In genomic region chr1:151056149-151056548, GRCh38 we compare ENCODE assay signal across 9 cellular contexts. TPM values are rescaled to one million over a fixed set of nuclear protein-coding genes. Genes with fewer than 3 reads are reported as not detected.
DNase-seq lines count a peak whose midpoint lies in the region; ATAC-seq, FAIRE-seq and TF ChIP-seq lines count a peak whose summit lies in the region.
"Had no signal": no experiment of that assay in that cellular context is flagged by ENCODE, and none has a peak within 500 bp of the region (broad histone marks: within the 10 kb centered on the region; RNA-seq: fewer than 3 reads in every experiment).

No MANE protein-coding gene starts in this region.

- TF ChIP-seq CTCF in GM23338 (conservative IDR thresholded peaks at IDR 0.05; ENCODE audit: low read depth in 2 of 2) (no peak), endothelial cell (IDR thresholded peaks at IDR 0.05; ENCODE audit: unreplicated experiment) (no peak)

- H3K27ac ChIP-seq in GM23338 (ENCODE audit: low read depth) (0 out of 2 replicates have a peak overlapping the region, but pooled peaks have one; percentile 86), skin epidermis (peak overlapping the region in 19 of 21 experiments; percentile 24 to 100 (median 97))

- H3K4me1 ChIP-seq in GM23338 (ENCODE audit: insufficient read depth): peaks cover 20% of the 10 kb centered on the region

- H3K27me3 Mint-ChIP-seq in GM23338 (ENCODE audit: insufficient read depth, low read depth, poor library complexity) (peaks cover 18% of the 10 kb centered on the region), endothelial cell (ENCODE audit: unreplicated experiment) (peaks cover 10% of the 10 kb centered on the region)

- no peak overlapping the region for H2AFZ ChIP-seq in GM23338

- ATAC-seq in GM23338 (no peak), HG02938 (IDR thresholded peaks at IDR 0.05; ENCODE audit: unreplicated experiment) (no peak)

- H3K36me3 ChIP-seq in GM23338 (ENCODE audit: insufficient read depth): peaks cover 43% of the 10 kb centered on the region

- H3K36me3 Mint-ChIP-seq in GM23338 (ENCODE audit: low read depth) (peaks cover 68% of the 10 kb centered on the region), endothelial cell (ENCODE audit: low read depth, unreplicated experiment) (peaks cover 47% of the 10 kb centered on the region)

- no peak for DNase-seq in GM23338 (ENCODE audit: low spot score)
- peak; percentile 51 for DNase-seq in SKM-1 treated with dmso at 0.1 percent for 144 hours (lab: John Stamatoyannopoulos, UW; ENCODE audit: unreplicated experiment)
- no peak for DNase-seq in endothelial cell (ENCODE audit: low spot score)
- DNase-seq in RCC 7860 (ENCODE audit: low spot score): no peak
- no peak for DNase-seq in NCI-H1436 treated with DMSO at 0.1 percent for 48 hours (lab: John Stamatoyannopoulos, UW)
- no peak for DNase-seq in NCI-H146 treated with DMSO at 0.1 percent for 48 hours (lab: John Stamatoyannopoulos, UW; ENCODE audit: unreplicated experiment)
- DNase-seq: NCI-H1105 had no signal

- H3K79me2 ChIP-seq in GM23338 (replicated peaks; ENCODE audit: insufficient read depth): peaks cover 51% of the 10 kb centered on the region

- H3K4me3 ChIP-seq in GM23338 (no peak overlapping the region), skin epidermis (peak overlapping the region in 4 of 7 experiments; percentile 65 to 84 (median 82))

- FAIRE-seq in RCC 7860 (lab: Jason Lieb, UNC): no peak

- no peaks in the 10 kb centered on the region for H3K27me3 ChIP-seq in GM23338 (ENCODE audit: insufficient read depth)

- H3K9me2 ChIP-seq in GM23338 (ENCODE audit: insufficient read depth): no peaks in the 10 kb centered on the region

- H3K27ac Mint-ChIP-seq in GM23338 (peak overlapping the region; percentile 24; the same call in 1 of the 2 replicates), endothelial cell (ENCODE audit: unreplicated experiment) (peak overlapping the region; percentile 88)

- no peak overlapping the region; the same call in 2 of the 3 replicates for H3K4me3 Mint-ChIP-seq in GM23338
- H3K4me3 Mint-ChIP-seq in endothelial cell (ENCODE audit: unreplicated experiment): peak overlapping the region; percentile 98

- H3K4me1 Mint-ChIP-seq in GM23338: peaks cover 25% of the 10 kb centered on the region
- H3K4me1 Mint-ChIP-seq in endothelial cell (ENCODE audit: unreplicated experiment): peaks cover 48% of the 10 kb centered on the region

- peaks cover 32% of the 10 kb centered on the region; the same call in 1 of the 2 replicates for H3F3A ChIP-seq in GM23338 (replicated peaks; ENCODE audit: low read depth)

- H3K4me2 ChIP-seq in GM23338: no peak overlapping the region

- H4K20me1 ChIP-seq in GM23338 (replicated peaks; ENCODE audit: insufficient read depth): peaks cover 30% of the 10 kb centered on the region

- no peaks in the 10 kb centered on the region; the same call in 2 of the 3 replicates for H3K9me3 Mint-ChIP-seq in GM23338
- H3K9me3 Mint-ChIP-seq in endothelial cell (ENCODE audit: unreplicated experiment): no peaks in the 10 kb centered on the region

TF ChIP-seq in GM23338, 12 proteins besides CTCF, POLR2A, EP300 and RAD21:
- no peak for TF ChIP-seq STAT1 (IDR thresholded peaks at IDR 0.05; ENCODE audit: unreplicated experiment)
- no peak for TF ChIP-seq ETS1 (IDR thresholded peaks at IDR 0.05)
- TF ChIP-seq JUNB (IDR thresholded peaks at IDR 0.05; ENCODE audit: unreplicated experiment): no peak
- no peak for TF ChIP-seq ZNF331 (CRISPR knock-in tag; IDR thresholded peaks at IDR 0.05; ENCODE audit: low read depth)
- no peak for TF ChIP-seq EZH2phosphoT487 (IDR thresholded peaks at IDR 0.05; ENCODE audit: unreplicated experiment)
- no peak for TF ChIP-seq ZNF114 (CRISPR knock-in tag; IDR thresholded peaks at IDR 0.05)
- no peak for TF ChIP-seq ZNF462 (CRISPR knock-in tag; IDR thresholded peaks at IDR 0.05)

RNA-seq across cellular contexts. Expression of gene CDC42SE1, which starts 3.3 kb away (rescaled TPM):
- total RNA-seq in GM23338 (2014; rRNA removed; shearing (Covaris generic)): 44.9 and 49.1 TPM in 2 replicates
- polyA plus RNA-seq in GM23338 (2016; fragmentation: Nextera tagmentation; extraction: Ambion mirVana): 18.3 and 18.4 TPM in 2 replicates
- total RNA-seq in endothelial cell (ENCODE audit: unreplicated experiment): 180 TPM

RNA-seq across cellular contexts. Expression of gene MLLT11, which starts 4.0 kb away (rescaled TPM):
- total RNA-seq in GM23338 (2014; rRNA removed; shearing (Covaris generic)): 10.6 and 11.3 TPM in 2 replicates
- 19.7 and 22.6 TPM in 2 replicates for polyA plus RNA-seq in GM23338 (2016; fragmentation: Nextera tagmentation; extraction: Ambion mirVana)
- total RNA-seq in endothelial cell (ENCODE audit: unreplicated experiment): 27.8 TPM

RNA-seq across cellular contexts. Expression of gene C1orf56, which starts 8.6 kb away (rescaled TPM):
- total RNA-seq in GM23338 (2014; rRNA removed; shearing (Covaris generic)): 1.6 and 3.9 TPM in 2 replicates
- polyA plus RNA-seq in GM23338 (2016; fragmentation: Nextera tagmentation; extraction: Ambion mirVana): 26.3 and 27.8 TPM in 2 replicates
- 1.0 TPM for total RNA-seq in endothelial cell (ENCODE audit: unreplicated experiment)

RNA-seq across cellular contexts. Expression of gene GABPB2, which starts 14.4 kb away (rescaled TPM):
- total RNA-seq in GM23338 (2014; rRNA removed; shearing (Covaris generic)): 2.6 and 2.8 TPM in 2 replicates
- 0.82 and 1.1 TPM in 2 replicates for polyA plus RNA-seq in GM23338 (2016; fragmentation: Nextera tagmentation; extraction: Ambion mirVana)
- 4.1 TPM for total RNA-seq in endothelial cell (ENCODE audit: unreplicated experiment)

RNA-seq across cellular contexts. Expression of gene BNIPL, which starts 19.8 kb away (rescaled TPM):
- total RNA-seq in GM23338 (2014; rRNA removed; shearing (Covaris generic)): 1.2 and 2.4 TPM in 2 replicates
- polyA plus RNA-seq in GM23338 (2016; fragmentation: Nextera tagmentation; extraction: Ambion mirVana): 0.59 and 0.91 TPM in 2 replicates
- 1.5 TPM for total RNA-seq in endothelial cell (ENCODE audit: unreplicated experiment)
